Comparison of ENCODE assay signal across 37 cellular contexts in the genomic region with DNA sequence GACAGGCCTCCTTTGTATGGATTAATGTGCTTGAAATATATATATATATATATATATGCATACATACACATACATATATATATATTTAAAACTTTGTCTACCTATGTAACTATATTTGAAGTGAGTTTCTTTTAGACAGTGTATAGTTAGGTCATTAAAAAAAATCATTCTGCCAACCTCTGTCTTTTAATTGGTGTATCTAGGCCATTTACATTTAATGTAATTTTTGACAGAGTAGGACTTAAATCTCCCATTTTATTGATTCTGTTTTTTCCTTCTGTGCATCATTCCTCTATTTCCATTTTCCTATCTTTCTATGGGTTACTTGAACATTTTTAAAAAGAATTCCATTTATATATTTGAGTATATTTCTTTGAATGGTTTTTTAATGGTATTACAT.
"Had no signal": no experiment of that assay in that cellular context is flagged by ENCODE, and none has a peak within 500 bp of the region (broad histone marks: within the 10 kb centered on the region; RNA-seq: fewer than 3 reads in every experiment).

No MANE protein-coding gene starts in this region.

- FAIRE-seq: astrocyte, bronchial epithelial cell, colon had no signal

- H3K36me3 Mint-ChIP-seq: brain had no signal

- H3K4me3 ChIP-seq: adrenal gland, ascending aorta, body of pancreas, breast epithelium, cardiac muscle cell had no signal

- ATAC-seq: activated naive CD4-positive, alpha-beta T cell treated with anti-CD3 and anti-CD28 coated beads, Interleukin-2, amount 50 U/mL, for 72 hours; activated naive CD8-positive, alpha-beta T cell treated with anti-CD3 and anti-CD28 coated beads, Interleukin-2, amount 50 U/mL, for 24 hours; activated T-cell treated with anti-CD3 and anti-CD28 coated beads, Interleukin-2, amount 50 U/mL, for 4 hours; activated T-cell treated with anti-CD3 and anti-CD28 coated beads, Interleukin-2, amount 50 U/mL, for 72 hours; activated T-helper 17 cell treated with anti-CD3 and anti-CD28 coated beads, Interleukin-2, amount 50 U/mL, for 72 hours; body of pancreas had no signal

- H3K4me1 Mint-ChIP-seq: activated naive CD4-positive, alpha-beta T cell treated with anti-CD3 and anti-CD28 coated beads, Interleukin-2, amount 10 ng/mL, durations not matched to agents 7 days and 5 days; activated naive CD4-positive, alpha-beta T cell treated with anti-CD3 and anti-CD28 coated beads, Interleukin-2, amount 50 U/mL, for 24 hours; activated naive CD8-positive, alpha-beta T cell treated with anti-CD3 and anti-CD28 coated beads for 36 hours; activated naive CD8-positive, alpha-beta T cell treated with anti-CD3 and anti-CD28 coated beads, Interleukin-2, amount 10 ng/mL, durations not matched to agents 7 days and 5 days; activated naive CD8-positive, alpha-beta T cell treated with anti-CD3 and anti-CD28 coated beads, Interleukin-2, amount 50 U/mL, for 24 hours; activated T-helper 17 cell treated with anti-CD3 and anti-CD28 coated beads, Interleukin-2, amount 50 U/mL, for 72 hours; central memory CD8-positive, alpha-beta T cell had no signal

- H3K4me3 Mint-ChIP-seq: activated naive CD4-positive, alpha-beta T cell treated with anti-CD3 and anti-CD28 coated beads for 36 hours; activated naive CD4-positive, alpha-beta T cell treated with anti-CD3 and anti-CD28 coated beads, Interleukin-2, amount 10 ng/mL, durations not matched to agents 7 days and 5 days; activated naive CD4-positive, alpha-beta T cell treated with anti-CD3 and anti-CD28 coated beads, Interleukin-2, amount 50 U/mL, for 24 hours; activated naive CD8-positive, alpha-beta T cell; activated naive CD8-positive, alpha-beta T cell treated with anti-CD3 and anti-CD28 coated beads for 36 hours; activated naive CD8-positive, alpha-beta T cell treated with anti-CD3 and anti-CD28 coated beads, Interleukin-2, amount 10 ng/mL, durations not matched to agents 7 days and 5 days; activated naive CD8-positive, alpha-beta T cell treated with anti-CD3 and anti-CD28 coated beads, Interleukin-2, amount 50 U/mL, for 24 hours; activated T-cell treated with anti-CD3 and anti-CD28 coated beads, Interleukin-2, amount 50 U/mL, for 4 hours; activated T-cell treated with anti-CD3 and anti-CD28 coated beads, Interleukin-2, amount 50 U/mL, for 72 hours; activated T-helper 1 cell treated with anti-CD3 and anti-CD28 coated beads, Interleukin-12 subunit alpha, Interleukin-12 subunit beta, Interleukin-2, Interleukin-4 antibody, amounts not matched to agents 30 ng/mL and 10 ng/mL and 1 ng/mL, durations not matched to agents 14 hours and 24 hours and 36 hours; activated T-helper 17 cell treated with anti-CD3 and anti-CD28 coated beads, Interleukin-2, amount 50 U/mL, for 72 hours; brain; central memory CD8-positive, alpha-beta T cell had no signal

- H3K27ac ChIP-seq: adrenal gland, ascending aorta, body of pancreas, brain microvascular endothelial cell, breast epithelium, cardiac muscle cell had no signal

- H3K4me1 ChIP-seq: ascending aorta, body of pancreas, breast epithelium had no signal

- H3K36me3 ChIP-seq: adrenal gland, ascending aorta, brain microvascular endothelial cell, breast epithelium, cardiac muscle cell had no signal

- H3K27me3 ChIP-seq: adrenal gland, ascending aorta, body of pancreas, brain microvascular endothelial cell, cardiac muscle cell had no signal

- DNase-seq: activated effector memory CD4-positive, alpha-beta T cell treated with Interleukin-2 at 50 U/mL for 16 hours; activated gamma-delta T cell; activated gamma-delta T cell treated with Interleukin-2 at 50 U/mL for 16 hours; activated naive CD4-positive, alpha-beta T cell; activated naive CD4-positive, alpha-beta T cell treated with anti-CD3 and anti-CD28 coated beads for 36 hours; activated naive CD4-positive, alpha-beta T cell treated with anti-CD3 and anti-CD28 coated beads, Interleukin-2, amount 10 ng/mL, durations not matched to agents 7 days and 5 days; activated naive CD4-positive, alpha-beta T cell treated with anti-CD3 and anti-CD28 coated beads, Interleukin-2, amount 50 U/mL, for 16 hours; activated naive CD4-positive, alpha-beta T cell treated with Interleukin-2 at 50 U/mL for 16 hours; activated naive CD8-positive, alpha-beta T cell treated with anti-CD3 and anti-CD28 coated beads for 36 hours; activated naive CD8-positive, alpha-beta T cell treated with anti-CD3 and anti-CD28 coated beads, Interleukin-2, amount 10 ng/mL, durations not matched to agents 7 days and 5 days; activated naive CD8-positive, alpha-beta T cell treated with anti-CD3 and anti-CD28 coated beads, Interleukin-2, amount 50 U/mL, for 24 hours; activated T-cell treated with anti-CD3 and anti-CD28 coated beads, Interleukin-2, amount 50 U/mL, for 4 hours; activated T-cell treated with anti-CD3 and anti-CD28 coated beads, Interleukin-2, amount 50 U/mL, for 48 hours; activated T-cell treated with anti-CD3 and anti-CD28 coated beads, Interleukin-2, amount 50 U/mL, for 72 hours; adrenal gland; amniotic stem cell; amygdala; anterior cingulate cortex; body of pancreas; brain microvascular endothelial cell; caudate nucleus; central memory CD4-positive, alpha-beta T cell; cerebellar nuclear complex had no signal

- H3K27ac Mint-ChIP-seq: activated naive CD4-positive, alpha-beta T cell treated with anti-CD3 and anti-CD28 coated beads for 36 hours; activated naive CD4-positive, alpha-beta T cell treated with anti-CD3 and anti-CD28 coated beads, Interleukin-2, amount 10 ng/mL, durations not matched to agents 7 days and 5 days; activated naive CD4-positive, alpha-beta T cell treated with anti-CD3 and anti-CD28 coated beads, Interleukin-2, amount 50 U/mL, for 24 hours; activated naive CD4-positive, alpha-beta T cell treated with anti-CD3 and anti-CD28 coated beads, Interleukin-2, amount 50 U/mL, for 72 hours; activated naive CD8-positive, alpha-beta T cell; activated naive CD8-positive, alpha-beta T cell treated with anti-CD3 and anti-CD28 coated beads for 36 hours; activated naive CD8-positive, alpha-beta T cell treated with anti-CD3 and anti-CD28 coated beads, Interleukin-2, amount 10 ng/mL, durations not matched to agents 7 days and 5 days; activated naive CD8-positive, alpha-beta T cell treated with anti-CD3 and anti-CD28 coated beads, Interleukin-2, amount 50 U/mL, for 24 hours; activated T-cell treated with anti-CD3 and anti-CD28 coated beads, Interleukin-2, amount 50 U/mL, for 72 hours; activated T-helper 1 cell treated with anti-CD3 and anti-CD28 coated beads, Interleukin-12 subunit alpha, Interleukin-12 subunit beta, Interleukin-2, Interleukin-4 antibody, amounts not matched to agents 30 ng/mL and 10 ng/mL and 1 ng/mL, durations not matched to agents 14 hours and 24 hours and 36 hours; activated T-helper 17 cell treated with anti-CD3 and anti-CD28 coated beads, Interleukin-2, amount 50 U/mL, for 72 hours; activated T-helper 2 cell treated with anti-CD3 and anti-CD28 coated beads, Interferon-gamma antibody, Interleukin-2, Interleukin-4, amounts not matched to agents 10 μg/mL and 5 μg/mL and 100 μg/mL, durations not matched to agents 14 hours and 24 hours and 36 hours; brain had no signal
